Comparison of ENCODE assay signal across 2 cellular contexts in the genomic region with DNA sequence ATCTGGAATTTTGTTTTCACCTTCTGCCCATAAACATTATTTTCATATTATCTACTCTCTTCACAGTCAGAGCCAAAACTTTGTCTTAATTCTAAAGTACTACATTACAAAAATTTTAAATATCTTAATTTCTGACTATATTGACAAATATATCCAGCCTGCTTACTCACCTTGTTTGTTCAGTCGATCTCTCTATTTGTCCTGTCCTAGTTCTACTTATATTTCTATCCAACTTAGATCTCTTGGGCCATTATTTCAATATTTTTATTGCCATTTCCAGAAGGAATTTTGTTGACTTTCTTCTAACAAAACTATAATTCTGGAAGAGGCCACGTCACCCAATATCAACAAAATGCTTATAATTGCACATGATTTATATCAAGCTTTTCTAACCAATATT.
TF ChIP-seq lines count a peak whose summit lies in the region.

No MANE protein-coding gene starts in this region.

TF ChIP-seq in GM23338, 12 proteins besides CTCF, POLR2A, EP300 and RAD21 (continues in another document):
- TF ChIP-seq JUNB (IDR thresholded peaks at IDR 0.05; ENCODE audit: unreplicated experiment) (no peak), CREB1 (CRISPR knock-in tag; IDR thresholded peaks at IDR 0.05; ENCODE audit: low read depth) (no peak), EZH2phosphoT487 (IDR thresholded peaks at IDR 0.05; ENCODE audit: unreplicated experiment) (no peak), EZH2 (IDR thresholded peaks at IDR 0.05; ENCODE audit: low read depth, unreplicated experiment) (no peak), NANOG (IDR thresholded peaks at IDR 0.05; ENCODE audit: borderline replicate concordance) (no peak), ZNF114 (CRISPR knock-in tag; IDR thresholded peaks at IDR 0.05) (no peak), ZNF331 (CRISPR knock-in tag; IDR thresholded peaks at IDR 0.05; ENCODE audit: low read depth) (no peak), POLR2AphosphoS5 (IDR thresholded peaks at IDR 0.05; ENCODE audit: low read depth) (no peak), STAT1 (IDR thresholded peaks at IDR 0.05; ENCODE audit: unreplicated experiment) (no peak)
- TF ChIP-seq, protein P1, sequence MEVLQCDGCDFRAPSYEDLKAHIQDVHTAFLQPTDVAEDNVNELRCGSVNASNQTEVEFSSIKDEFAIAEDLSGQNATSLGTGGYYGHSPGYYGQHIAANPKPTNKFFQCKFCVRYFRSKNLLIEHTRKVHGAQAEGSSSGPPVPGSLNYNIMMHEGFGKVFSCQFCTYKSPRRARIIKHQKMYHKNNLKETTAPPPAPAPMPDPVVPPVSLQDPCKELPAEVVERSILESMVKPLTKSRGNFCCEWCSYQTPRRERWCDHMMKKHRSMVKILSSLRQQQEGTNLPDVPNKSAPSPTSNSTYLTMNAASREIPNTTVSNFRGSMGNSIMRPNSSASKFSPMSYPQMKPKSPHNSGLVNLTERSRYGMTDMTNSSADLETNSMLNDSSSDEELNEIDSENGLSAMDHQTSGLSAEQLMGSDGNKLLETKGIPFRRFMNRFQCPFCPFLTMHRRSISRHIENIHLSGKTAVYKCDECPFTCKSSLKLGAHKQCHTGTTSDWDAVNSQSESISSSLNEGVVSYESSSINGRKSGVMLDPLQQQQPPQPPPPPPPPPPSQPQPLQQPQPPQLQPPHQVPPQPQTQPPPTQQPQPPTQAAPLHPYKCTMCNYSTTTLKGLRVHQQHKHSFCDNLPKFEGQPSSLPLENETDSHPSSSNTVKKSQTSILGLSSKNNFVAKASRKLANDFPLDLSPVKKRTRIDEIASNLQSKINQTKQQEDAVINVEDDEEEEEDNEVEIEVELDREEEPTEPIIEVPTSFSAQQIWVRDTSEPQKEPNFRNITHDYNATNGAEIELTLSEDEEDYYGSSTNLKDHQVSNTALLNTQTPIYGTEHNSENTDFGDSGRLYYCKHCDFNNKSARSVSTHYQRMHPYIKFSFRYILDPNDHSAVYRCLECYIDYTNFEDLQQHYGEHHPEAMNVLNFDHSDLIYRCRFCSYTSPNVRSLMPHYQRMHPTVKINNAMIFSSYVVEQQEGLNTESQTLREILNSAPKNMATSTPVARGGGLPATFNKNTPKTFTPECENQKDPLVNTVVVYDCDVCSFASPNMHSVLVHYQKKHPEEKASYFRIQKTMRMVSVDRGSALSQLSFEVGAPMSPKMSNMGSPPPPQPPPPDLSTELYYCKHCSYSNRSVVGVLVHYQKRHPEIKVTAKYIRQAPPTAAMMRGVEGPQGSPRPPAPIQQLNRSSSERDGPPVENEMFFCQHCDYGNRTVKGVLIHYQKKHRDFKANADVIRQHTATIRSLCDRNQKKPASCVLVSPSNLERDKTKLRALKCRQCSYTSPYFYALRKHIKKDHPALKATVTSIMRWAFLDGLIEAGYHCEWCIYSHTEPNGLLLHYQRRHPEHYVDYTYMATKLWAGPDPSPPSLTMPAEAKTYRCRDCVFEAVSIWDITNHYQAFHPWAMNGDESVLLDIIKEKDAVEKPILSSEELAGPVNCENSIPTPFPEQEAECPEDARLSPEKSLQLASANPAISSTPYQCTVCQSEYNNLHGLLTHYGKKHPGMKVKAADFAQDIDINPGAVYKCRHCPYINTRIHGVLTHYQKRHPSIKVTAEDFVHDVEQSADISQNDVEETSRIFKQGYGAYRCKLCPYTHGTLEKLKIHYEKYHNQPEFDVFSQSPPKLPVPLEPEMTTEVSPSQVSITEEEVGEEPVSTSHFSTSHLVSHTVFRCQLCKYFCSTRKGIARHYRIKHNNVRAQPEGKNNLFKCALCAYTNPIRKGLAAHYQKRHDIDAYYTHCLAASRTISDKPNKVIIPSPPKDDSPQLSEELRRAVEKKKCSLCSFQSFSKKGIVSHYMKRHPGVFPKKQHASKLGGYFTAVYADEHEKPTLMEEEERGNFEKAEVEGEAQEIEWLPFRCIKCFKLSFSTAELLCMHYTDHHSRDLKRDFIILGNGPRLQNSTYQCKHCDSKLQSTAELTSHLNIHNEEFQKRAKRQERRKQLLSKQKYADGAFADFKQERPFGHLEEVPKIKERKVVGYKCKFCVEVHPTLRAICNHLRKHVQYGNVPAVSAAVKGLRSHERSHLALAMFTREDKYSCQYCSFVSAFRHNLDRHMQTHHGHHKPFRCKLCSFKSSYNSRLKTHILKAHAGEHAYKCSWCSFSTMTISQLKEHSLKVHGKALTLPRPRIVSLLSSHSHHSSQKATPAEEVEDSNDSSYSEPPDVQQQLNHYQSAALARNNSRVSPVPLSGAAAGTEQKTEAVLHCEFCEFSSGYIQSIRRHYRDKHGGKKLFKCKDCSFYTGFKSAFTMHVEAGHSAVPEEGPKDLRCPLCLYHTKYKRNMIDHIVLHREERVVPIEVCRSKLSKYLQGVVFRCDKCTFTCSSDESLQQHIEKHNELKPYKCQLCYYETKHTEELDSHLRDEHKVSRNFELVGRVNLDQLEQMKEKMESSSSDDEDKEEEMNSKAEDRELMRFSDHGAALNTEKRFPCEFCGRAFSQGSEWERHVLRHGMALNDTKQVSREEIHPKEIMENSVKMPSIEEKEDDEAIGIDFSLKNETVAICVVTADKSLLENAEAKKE (CRISPR knock-in tag; IDR thresholded peaks at IDR 0.05): no peak
- TF ChIP-seq, protein P2, sequence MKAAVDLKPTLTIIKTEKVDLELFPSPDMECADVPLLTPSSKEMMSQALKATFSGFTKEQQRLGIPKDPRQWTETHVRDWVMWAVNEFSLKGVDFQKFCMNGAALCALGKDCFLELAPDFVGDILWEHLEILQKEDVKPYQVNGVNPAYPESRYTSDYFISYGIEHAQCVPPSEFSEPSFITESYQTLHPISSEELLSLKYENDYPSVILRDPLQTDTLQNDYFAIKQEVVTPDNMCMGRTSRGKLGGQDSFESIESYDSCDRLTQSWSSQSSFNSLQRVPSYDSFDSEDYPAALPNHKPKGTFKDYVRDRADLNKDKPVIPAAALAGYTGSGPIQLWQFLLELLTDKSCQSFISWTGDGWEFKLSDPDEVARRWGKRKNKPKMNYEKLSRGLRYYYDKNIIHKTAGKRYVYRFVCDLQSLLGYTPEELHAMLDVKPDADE (IDR thresholded peaks at IDR 0.05): no peak

TF ChIP-seq in H1, 55 proteins besides CTCF, POLR2A, EP300 and RAD21:
- TF ChIP-seq KDM1A (IDR thresholded peaks at IDR 0.05; ENCODE audit: borderline replicate concordance, low read length): no peak
- no peak for TF ChIP-seq SIRT6 (IDR thresholded peaks at IDR 0.05; ENCODE audit: low read length)
- TF ChIP-seq SP2 (IDR thresholded peaks at IDR 0.05; ENCODE audit: low read length): no peak
- no peak for TF ChIP-seq FOSL1 (IDR thresholded peaks at IDR 0.05; ENCODE audit: insufficient read depth, low read depth, low read length)
- no peak for TF ChIP-seq BCL11A (IDR thresholded peaks at IDR 0.05; ENCODE audit: low read depth in 2 of 2, low read length in 2 of 2)
- TF ChIP-seq TCF12 (IDR thresholded peaks at IDR 0.05; ENCODE audit: low read depth, low read length): no peak
TF ChIP-seq in H1: peak in this region for 0.
